ENCODE assay signal across 1 cellular context in the genomic region with DNA sequence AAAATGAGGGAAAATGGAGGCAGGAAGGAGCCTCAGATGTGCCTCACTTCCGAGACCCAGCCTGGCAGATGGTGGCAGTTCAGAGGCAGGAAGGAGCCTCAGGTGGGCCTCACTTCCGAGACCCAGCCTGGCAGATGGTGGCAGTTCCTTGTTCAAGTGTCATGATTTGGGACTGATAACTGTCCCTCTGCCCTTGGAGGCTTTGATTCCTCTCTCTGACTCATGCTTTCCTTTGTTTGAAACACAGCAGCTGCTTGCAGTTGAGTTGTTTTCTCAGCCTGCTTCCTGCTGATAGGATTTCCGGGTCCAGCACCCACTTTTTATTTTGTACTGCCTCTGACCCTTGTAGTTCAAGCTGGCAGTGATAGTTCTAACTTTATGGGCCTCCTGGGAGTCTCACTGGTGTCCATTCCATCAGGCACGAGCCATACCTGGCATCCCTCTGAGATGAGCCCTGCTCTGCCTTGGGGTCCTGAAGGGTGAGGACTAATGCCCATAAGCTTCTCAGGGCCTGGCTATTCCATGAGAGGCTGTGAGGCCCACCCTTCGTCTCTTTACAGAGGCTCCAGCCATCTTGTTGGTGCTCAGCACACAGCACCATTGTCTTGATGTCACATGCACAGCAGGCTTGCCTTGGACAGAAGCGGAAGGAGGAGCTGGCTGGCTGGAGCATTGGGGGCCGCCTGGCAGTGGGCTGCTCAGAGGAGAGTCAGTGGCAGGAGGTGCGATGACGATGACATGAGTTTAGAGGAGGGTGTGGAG.
TF ChIP-seq lines count a peak whose summit lies in the region.

No MANE protein-coding gene starts in this region.

TF ChIP-seq in WTC11, 78 proteins besides CTCF, POLR2A, EP300 and RAD21 (continued from another document):
- TF ChIP-seq, protein P1, sequence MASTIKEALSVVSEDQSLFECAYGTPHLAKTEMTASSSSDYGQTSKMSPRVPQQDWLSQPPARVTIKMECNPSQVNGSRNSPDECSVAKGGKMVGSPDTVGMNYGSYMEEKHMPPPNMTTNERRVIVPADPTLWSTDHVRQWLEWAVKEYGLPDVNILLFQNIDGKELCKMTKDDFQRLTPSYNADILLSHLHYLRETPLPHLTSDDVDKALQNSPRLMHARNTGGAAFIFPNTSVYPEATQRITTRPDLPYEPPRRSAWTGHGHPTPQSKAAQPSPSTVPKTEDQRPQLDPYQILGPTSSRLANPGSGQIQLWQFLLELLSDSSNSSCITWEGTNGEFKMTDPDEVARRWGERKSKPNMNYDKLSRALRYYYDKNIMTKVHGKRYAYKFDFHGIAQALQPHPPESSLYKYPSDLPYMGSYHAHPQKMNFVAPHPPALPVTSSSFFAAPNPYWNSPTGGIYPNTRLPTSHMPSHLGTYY (CRISPR knock-in tag; IDR thresholded peaks at IDR 0.05), result no peak
- TF ChIP-seq ZNF263 (CRISPR knock-in tag; IDR thresholded peaks at IDR 0.05; ENCODE audit: low read depth) (no peak), MXD4 (CRISPR knock-in tag; IDR thresholded peaks at IDR 0.05; ENCODE audit: borderline replicate concordance) (no peak), CREB1 (CRISPR knock-in tag; IDR thresholded peaks at IDR 0.05) (no peak), FOXK1 (CRISPR knock-in tag; IDR thresholded peaks at IDR 0.05) (no peak), TP53 (CRISPR knock-in tag; IDR thresholded peaks at IDR 0.05) (no peak), GABPB1 (CRISPR knock-in tag; IDR thresholded peaks at IDR 0.05) (no peak)
- TF ChIP-seq, protein P2, sequence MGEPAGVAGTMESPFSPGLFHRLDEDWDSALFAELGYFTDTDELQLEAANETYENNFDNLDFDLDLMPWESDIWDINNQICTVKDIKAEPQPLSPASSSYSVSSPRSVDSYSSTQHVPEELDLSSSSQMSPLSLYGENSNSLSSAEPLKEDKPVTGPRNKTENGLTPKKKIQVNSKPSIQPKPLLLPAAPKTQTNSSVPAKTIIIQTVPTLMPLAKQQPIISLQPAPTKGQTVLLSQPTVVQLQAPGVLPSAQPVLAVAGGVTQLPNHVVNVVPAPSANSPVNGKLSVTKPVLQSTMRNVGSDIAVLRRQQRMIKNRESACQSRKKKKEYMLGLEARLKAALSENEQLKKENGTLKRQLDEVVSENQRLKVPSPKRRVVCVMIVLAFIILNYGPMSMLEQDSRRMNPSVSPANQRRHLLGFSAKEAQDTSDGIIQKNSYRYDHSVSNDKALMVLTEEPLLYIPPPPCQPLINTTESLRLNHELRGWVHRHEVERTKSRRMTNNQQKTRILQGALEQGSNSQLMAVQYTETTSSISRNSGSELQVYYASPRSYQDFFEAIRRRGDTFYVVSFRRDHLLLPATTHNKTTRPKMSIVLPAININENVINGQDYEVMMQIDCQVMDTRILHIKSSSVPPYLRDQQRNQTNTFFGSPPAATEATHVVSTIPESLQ (CRISPR knock-in tag; IDR thresholded peaks at IDR 0.05), result no peak
- TF ChIP-seq, protein P3, sequence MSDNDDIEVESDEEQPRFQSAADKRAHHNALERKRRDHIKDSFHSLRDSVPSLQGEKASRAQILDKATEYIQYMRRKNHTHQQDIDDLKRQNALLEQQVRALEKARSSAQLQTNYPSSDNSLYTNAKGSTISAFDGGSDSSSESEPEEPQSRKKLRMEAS (CRISPR knock-in tag; IDR thresholded peaks at IDR 0.05), result no peak
- TF ChIP-seq, protein P4, sequence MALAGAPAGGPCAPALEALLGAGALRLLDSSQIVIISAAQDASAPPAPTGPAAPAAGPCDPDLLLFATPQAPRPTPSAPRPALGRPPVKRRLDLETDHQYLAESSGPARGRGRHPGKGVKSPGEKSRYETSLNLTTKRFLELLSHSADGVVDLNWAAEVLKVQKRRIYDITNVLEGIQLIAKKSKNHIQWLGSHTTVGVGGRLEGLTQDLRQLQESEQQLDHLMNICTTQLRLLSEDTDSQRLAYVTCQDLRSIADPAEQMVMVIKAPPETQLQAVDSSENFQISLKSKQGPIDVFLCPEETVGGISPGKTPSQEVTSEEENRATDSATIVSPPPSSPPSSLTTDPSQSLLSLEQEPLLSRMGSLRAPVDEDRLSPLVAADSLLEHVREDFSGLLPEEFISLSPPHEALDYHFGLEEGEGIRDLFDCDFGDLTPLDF (CRISPR knock-in tag; IDR thresholded peaks at IDR 0.05), result no peak
